ENCODE assay signal across 10 cellular contexts in the genomic region with DNA sequence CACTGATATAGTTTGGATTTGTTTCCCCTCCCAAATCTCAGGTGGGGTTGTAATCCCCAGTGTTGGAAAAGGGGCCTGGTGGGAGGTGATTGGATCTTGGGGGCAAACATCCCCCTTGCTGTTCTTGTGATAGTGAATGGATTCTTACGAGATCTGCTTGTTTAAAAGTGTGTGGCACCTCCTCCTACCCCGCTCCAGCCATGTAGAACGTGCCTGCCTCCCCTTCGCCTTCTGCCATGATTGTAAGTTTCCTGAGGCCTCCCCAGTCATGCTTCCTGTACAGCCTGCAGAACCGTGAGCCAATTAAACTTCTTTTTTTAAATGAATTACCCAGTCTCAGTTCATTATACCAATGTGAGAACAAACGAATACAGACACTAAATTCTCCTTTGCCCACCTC. TPM values are rescaled to one million over a fixed set of nuclear protein-coding genes. Genes with fewer than 3 reads are reported as not detected.
"Had no signal": no experiment of that assay in that cellular context is flagged by ENCODE, and none has a peak within 500 bp of the region (broad histone marks: within the 10 kb centered on the region; RNA-seq: fewer than 3 reads in every experiment).

No MANE protein-coding gene starts in this region.

- H3K9ac ChIP-seq: GM23248, KMS-11 had no signal

- H3K4me2 ChIP-seq: KMS-11 had no signal

- H3K27ac ChIP-seq: GM23248, HL-60, KMS-11 had no signal

- DNase-seq: GM23248, GOT3, H7, HFFc6, IMR-90, KBM-7 had no signal

- H3K4me3 ChIP-seq: GM23248, HAP-1 had no signal

- ATAC-seq: HCT116 had no signal

- H2AFZ ChIP-seq: GM23248 had no signal

- H3K36me3 ChIP-seq: HAP-1 had no signal

- H3K4me1 ChIP-seq: HAP-1 had no signal

RNA-seq across cellular contexts. Expression of a gene that starts 26.7 kb away (rescaled TPM):
- total RNA-seq: GM23248, IMR-90 had no signal
- polyA plus RNA-seq: GM23248, IMR-90 had no signal
